In the genomic region with DNA sequence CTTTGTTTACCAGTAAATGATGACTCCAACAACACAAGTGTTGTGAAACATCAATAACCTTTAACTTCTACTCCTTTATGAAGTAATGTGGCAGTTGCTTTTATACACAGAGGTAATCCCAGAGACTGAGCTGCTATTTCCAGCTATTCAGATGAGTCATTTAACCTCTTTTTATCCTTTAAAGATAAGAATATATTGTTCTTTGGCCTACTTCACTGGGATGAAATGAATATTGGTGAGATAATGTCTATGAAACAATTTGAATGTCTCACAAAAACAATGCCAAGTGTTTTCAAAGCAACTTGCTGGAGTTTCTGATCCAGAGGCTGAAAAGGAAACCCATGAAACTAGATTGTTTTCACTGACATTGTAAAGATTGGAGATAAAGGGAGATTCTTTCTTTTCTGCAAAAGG, we compare ENCODE assay signal across 16 cellular contexts.
DNase-seq lines count a peak whose midpoint lies in the region; FAIRE-seq and TF ChIP-seq lines count a peak whose summit lies in the region.
"Had no signal": no experiment of that assay in that cellular context is flagged by ENCODE, and none has a peak within 500 bp of the region (broad histone marks: within the 10 kb centered on the region; RNA-seq: fewer than 3 reads in every experiment).

No MANE protein-coding gene starts in this region.

- dilution Hi-C loops in endothelial cell of umbilical vein (cut with MboI; ENCODE audit: extremely low pct_ligation_motif_present, low sequenced_read_pairs) = no loop called here

- no peaks in the 10 kb centered on the region for H3K36me3 ChIP-seq in endothelial cell of umbilical vein (ENCODE audit: control insufficient read depth in 2 of 2, extremely low read depth in 1 of 2, insufficient read depth in 2 of 2, low read length in 2 of 2)
- no peaks in the 10 kb centered on the region for H3K36me3 ChIP-seq in neural progenitor cell
- no peaks in the 10 kb centered on the region for H3K36me3 ChIP-seq in CD8-positive, alpha-beta memory T cell (ENCODE audit: insufficient read depth, low read length)

- peak; percentile 26 for DNase-seq in EH (ENCODE audit: low read depth)
- peak; percentile 26 for DNase-seq in OCI-M1 (lab: John Stamatoyannopoulos, UW)
- DNase-seq in endothelial cell of umbilical vein (ENCODE audit: low read depth, low spot score) = peak; percentile 82
- no peak for DNase-seq in neural progenitor cell (ENCODE audit: low spot score)
- DNase-seq in lower leg skin (ENCODE audit: low spot score in 2 of 2) = no peak
- no peak for DNase-seq in CD8-positive, alpha-beta memory T cell
- DNase-seq in NCI-H1930 (lab: John Stamatoyannopoulos, UW) = no peak
- no peak for DNase-seq in HuH-7.5 (ENCODE audit: low spot score)
- DNase-seq: ACHN; central memory CD4-positive, alpha-beta T cell; COR-L47; left cardiac atrium; MM.1S; NCI-H82; T-helper 2 cell had no signal

- POLR2A ChIA-PET in endothelial cell of umbilical vein (lab: Charles Lee) = no interaction called here
- POLR2A ChIA-PET in CD8-positive, alpha-beta memory T cell (lab: Charles Lee) = no interaction called here

- no peaks in the 10 kb centered on the region for H3K9me1 ChIP-seq in endothelial cell of umbilical vein (replicated peaks; ENCODE audit: control insufficient read depth, extremely low read depth, insufficient read depth, low read length)

- H3K9ac ChIP-seq in endothelial cell of umbilical vein (replicated peaks; ENCODE audit: extremely low read depth, insufficient read depth, low read length) = peak overlapping the region; percentile 1
- H3K9ac ChIP-seq in neural progenitor cell = no peak overlapping the region

- peaks cover 5% of the 10 kb centered on the region for H3K9me3 Mint-ChIP-seq in neural progenitor cell
- peaks cover 0 to 16% (median 5%) of the 10 kb centered on the region in 5 donors for H3K9me3 Mint-ChIP-seq in CD8-positive, alpha-beta memory T cell
- H3K9me3 Mint-ChIP-seq: activated naive CD4-positive, alpha-beta T cell treated with anti-CD3 and anti-CD28 coated beads, Interleukin-2, amount 50 U/mL, for 24 hours had no signal

- H3K4me3 ChIP-seq in endothelial cell of umbilical vein (replicated peaks in 1 of 3; ENCODE audit: insufficient read depth in 1 of 3, low read depth in 1 of 3, low read length in 3 of 3) = no peak overlapping the region
- no peak overlapping the region for H3K4me3 ChIP-seq in neural progenitor cell
- H3K4me3 ChIP-seq in lower leg skin (ENCODE audit: low read depth, poor library complexity, severe bottlenecking) = no peak overlapping the region
- H3K4me3 ChIP-seq in CD8-positive, alpha-beta memory T cell (ENCODE audit: low read length) = no peak overlapping the region

- H3K27me3 ChIP-seq in endothelial cell of umbilical vein (ENCODE audit: control insufficient read depth in 2 of 2, insufficient read depth in 2 of 2, low read length in 2 of 2) (no peaks in the 10 kb centered on the region), neural progenitor cell (no peaks in the 10 kb centered on the region)
- no peaks in the 10 kb centered on the region for H3K27me3 ChIP-seq in CD8-positive, alpha-beta memory T cell (ENCODE audit: insufficient read depth, low read length, poor library complexity, severe bottlenecking)

- peaks cover 2% of the 10 kb centered on the region for H3K27me3 Mint-ChIP-seq in neural progenitor cell (ENCODE audit: insufficient read depth, low read depth)
- H3K27me3 Mint-ChIP-seq in CD8-positive, alpha-beta memory T cell = no peaks in the 10 kb centered on the region
- H3K27me3 Mint-ChIP-seq: activated naive CD4-positive, alpha-beta T cell treated with anti-CD3 and anti-CD28 coated beads, Interleukin-2, amount 50 U/mL, for 24 hours had no signal

- peak; percentile 72 for FAIRE-seq in endothelial cell of umbilical vein (lab: Jason Lieb, UNC)

- H3F3A ChIP-seq in neural progenitor cell (ENCODE audit: low read depth) = no peaks in the 10 kb centered on the region

- H3K9me3 ChIP-seq in endothelial cell of umbilical vein (replicated peaks; ENCODE audit: control insufficient read depth, insufficient read depth, low read length) (no peaks in the 10 kb centered on the region), neural progenitor cell (ENCODE audit: low read depth) (no peaks in the 10 kb centered on the region)
- no peaks in the 10 kb centered on the region for H3K9me3 ChIP-seq in CD8-positive, alpha-beta memory T cell (ENCODE audit: low read length)

- TF ChIP-seq POLR2A in endothelial cell of umbilical vein (IDR thresholded peaks at IDR 0.05; ENCODE audit: low read depth, low read length) = no peak
- no peak for TF ChIP-seq POLR2A in lower leg skin (IDR thresholded peaks at IDR 0.05)

- H3K4me2 ChIP-seq in endothelial cell of umbilical vein (ENCODE audit: insufficient read depth, low read length) (peak overlapping the region; percentile 24), neural progenitor cell (no peak overlapping the region)

- H3K36me3 Mint-ChIP-seq in neural progenitor cell = no peaks in the 10 kb centered on the region
- H3K36me3 Mint-ChIP-seq in CD8-positive, alpha-beta memory T cell = no peaks in the 10 kb centered on the region
- H3K36me3 Mint-ChIP-seq: activated naive CD4-positive, alpha-beta T cell treated with anti-CD3 and anti-CD28 coated beads, Interleukin-2, amount 50 U/mL, for 24 hours had no signal

- H3K4me3 Mint-ChIP-seq in neural progenitor cell = no peak overlapping the region
- no peak overlapping the region for H3K4me3 Mint-ChIP-seq in CD8-positive, alpha-beta memory T cell
- H3K4me3 Mint-ChIP-seq: activated naive CD4-positive, alpha-beta T cell treated with anti-CD3 and anti-CD28 coated beads, Interleukin-2, amount 50 U/mL, for 24 hours had no signal

- BruUV-seq in endothelial cell of umbilical vein (replicated peaks; lab: Mats Ljungman, UMichigan) = no TSS peak

- intact Hi-C loops in endothelial cell of umbilical vein (cut with micrococcal nuclease) = loop anchor here (1.0 kb wide), 2 partner anchors 29 to 1056 kb away; no protein-coding TSS in a partner anchor
- intact Hi-C loops in lower leg skin (cut with DNase I; ENCODE audit: low total_unique reads) = no loop called here

- peaks cover 8% of the 10 kb centered on the region for H3K4me1 Mint-ChIP-seq in neural progenitor cell
- H3K4me1 Mint-ChIP-seq in CD8-positive, alpha-beta memory T cell = no peaks in the 10 kb centered on the region
- H3K4me1 Mint-ChIP-seq: activated naive CD4-positive, alpha-beta T cell treated with anti-CD3 and anti-CD28 coated beads, Interleukin-2, amount 50 U/mL, for 24 hours had no signal

- no peak for TF ChIP-seq CTCF in endothelial cell of umbilical vein (IDR thresholded peaks at IDR 0.05; ENCODE audit: extremely low read depth in 1 of 2, insufficient read depth in 1 of 2, low read depth in 1 of 2, low read length in 2 of 2)
- TF ChIP-seq CTCF in neural progenitor cell (IDR thresholded peaks at IDR 0.05) = no peak
- no peak for TF ChIP-seq CTCF in lower leg skin (IDR thresholded peaks at IDR 0.05)

- peak overlapping the region; percentile 76 for H3K27ac ChIP-seq in endothelial cell of umbilical vein (ENCODE audit: insufficient read depth, low read depth, low read length)
- H3K27ac ChIP-seq in neural progenitor cell = no peak overlapping the region
- no peak overlapping the region for H3K27ac ChIP-seq in CD8-positive, alpha-beta memory T cell (ENCODE audit: low read depth, low read length)

- CTCF ChIA-PET in endothelial cell of umbilical vein (lab: Charles Lee) = interaction anchor here (1.4 to 2.0 kb wide), 2 partner anchors 9 to 18 kb away, joined by 4 read pairs; no protein-coding TSS in a partner anchor
- CTCF ChIA-PET in CD8-positive, alpha-beta memory T cell (lab: Charles Lee) = no interaction called here

- no peaks in the 10 kb centered on the region for H3K79me2 ChIP-seq in endothelial cell of umbilical vein (ENCODE audit: control insufficient read depth, insufficient read depth, low read length)
- no peaks in the 10 kb centered on the region for H3K79me2 ChIP-seq in neural progenitor cell (ENCODE audit: low read depth)

- H4K20me1 ChIP-seq in endothelial cell of umbilical vein (replicated peaks; ENCODE audit: control insufficient read depth, extremely low read depth, insufficient read depth, low read length) = no peaks in the 10 kb centered on the region
- H4K20me1 ChIP-seq in neural progenitor cell (ENCODE audit: low read depth) = no peaks in the 10 kb centered on the region

- no peak overlapping the region for H3K27ac Mint-ChIP-seq in neural progenitor cell
- H3K27ac Mint-ChIP-seq in CD8-positive, alpha-beta memory T cell = no peak overlapping the region
- H3K27ac Mint-ChIP-seq: activated naive CD4-positive, alpha-beta T cell treated with anti-CD3 and anti-CD28 coated beads, Interleukin-2, amount 50 U/mL, for 24 hours had no signal

- H2AFZ ChIP-seq in endothelial cell of umbilical vein (ENCODE audit: low read depth, low read length) (no peak overlapping the region), neural progenitor cell (replicated peaks) (peak overlapping the region; percentile 2)

- H3K4me1 ChIP-seq in endothelial cell of umbilical vein (ENCODE audit: control insufficient read depth, extremely low read depth, insufficient read depth, low read length) = peaks cover 20% of the 10 kb centered on the region
- H3K4me1 ChIP-seq in neural progenitor cell = no peaks in the 10 kb centered on the region
- H3K4me1 ChIP-seq in CD8-positive, alpha-beta memory T cell (ENCODE audit: insufficient read depth, low read length) = no peaks in the 10 kb centered on the region

TF ChIP-seq in endothelial cell of umbilical vein, 7 proteins besides CTCF, POLR2A, EP300 and RAD21:
- TF ChIP-seq EZH2 (IDR thresholded peaks at IDR 0.05; ENCODE audit: borderline replicate concordance, low read depth, low read length, severe bottlenecking) = no peak
- peak; percentile 70 for TF ChIP-seq JUN (IDR thresholded peaks at IDR 0.05; ENCODE audit: borderline replicate concordance, insufficient read depth, insufficient read length, low read depth)
- TF ChIP-seq MYC (IDR thresholded peaks at IDR 0.05; ENCODE audit: low read depth, low read length) = no peak
- TF ChIP-seq GATA2 (IDR thresholded peaks at IDR 0.05; ENCODE audit: insufficient read depth, insufficient read length, low read depth, low read length) = peak; percentile 71
- peak; percentile 90 for TF ChIP-seq FOS (IDR thresholded peaks at IDR 0.05; ENCODE audit: borderline replicate concordance, insufficient read depth, low read length)
- TF ChIP-seq, protein P1, sequence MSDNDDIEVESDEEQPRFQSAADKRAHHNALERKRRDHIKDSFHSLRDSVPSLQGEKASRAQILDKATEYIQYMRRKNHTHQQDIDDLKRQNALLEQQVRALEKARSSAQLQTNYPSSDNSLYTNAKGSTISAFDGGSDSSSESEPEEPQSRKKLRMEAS (IDR thresholded peaks at IDR 0.05; ENCODE audit: insufficient read depth, insufficient read length) = no peak
- no peak for TF ChIP-seq POLR2AphosphoS5 (IDR thresholded peaks at IDR 0.05; ENCODE audit: insufficient read depth, low read depth, low read length)

Comparison
In these comparisons a context has a peak if more than half of its experiments do, and no peak if none do; other contexts are left out.
1. DNase-seq: peak in EH (single experiment), OCI-M1 (single experiment) and endothelial cell of umbilical vein (single experiment); none in neural progenitor cell (single experiment), lower leg skin (0 of 2), CD8-positive, alpha-beta memory T cell (0 of 5), NCI-H1930 (0 of 2) and HuH-7.5 (single experiment).